ENCODE assay signal across 26 cellular contexts in genomic region chr13:19056984-19057490, GRCh38.
"Had no signal": no experiment of that assay in that cellular context is flagged by ENCODE, and none has a peak within 500 bp of the region (broad histone marks: within the 10 kb centered on the region; RNA-seq: fewer than 3 reads in every experiment).

No MANE protein-coding gene starts in this region.

- DNase-seq: naive thymus-derived CD8-positive, alpha-beta T cell; nephron progenitor cell; occipital lobe; ovary; psoas muscle; right cardiac atrium; right lobe of liver; sigmoid colon; small intestine; stimulated activated CD4-positive, alpha-beta T cell treated with anti-CD3 and anti-CD28 coated beads, Interleukin-12 subunit alpha, Interleukin-12 subunit beta, amount 100 ng/mL, for 4 hours; stimulated activated CD4-positive, alpha-beta T cell treated with anti-CD3 and anti-CD28 coated beads, Interleukin-1b, Interleukin-23, amount 100 ng/mL, for 48 hours; stimulated activated CD4-positive, alpha-beta T cell treated with anti-CD3 and anti-CD28 coated beads, Interleukin-4, amount 100 ng/mL, for 1 hour; stimulated activated CD4-positive, alpha-beta T cell treated with anti-CD3 and anti-CD28 coated beads, Interleukin-4, amount 100 ng/mL, for 4 hours; stimulated activated CD8-positive, alpha-beta memory T cell treated with anti-CD3 and anti-CD28 coated beads, Interleukin-4, amount 100 ng/mL, for 48 hours; stimulated activated naive CD4-positive, alpha-beta T cell; stimulated activated naive CD8-positive, alpha-beta T cell treated with anti-CD3 and anti-CD28 coated beads, Interleukin-15, amount 100 ng/mL, for 72 hours; stimulated activated naive CD8-positive, alpha-beta T cell treated with anti-CD3 and anti-CD28 coated beads, Interleukin-15, Interleukin-2, amounts not matched to agents 100 U/mL and 50 U/mL, for 24 hours; substantia nigra; testis; tibial artery; transverse colon; upper lobe of right lung; uterus had no signal

- H3K9me3 ChIP-seq: ovary, psoas muscle, right lobe of liver, suprapubic skin, testis, upper lobe of right lung, uterus had no signal

- H3K4me3 ChIP-seq: ovary, psoas muscle, right lobe of liver, sigmoid colon, suprapubic skin, testis, tibial artery, transverse colon, upper lobe of right lung, uterus had no signal

- ATAC-seq: naive thymus-derived CD8-positive, alpha-beta T cell; psoas muscle; right cardiac atrium; right lobe of liver; stimulated activated memory B cell treated with anti-CD40 and anti-IgM and Interleukin-4, amounts not matched to agents 10 μg/mL and 1 μg/mL and 100 μg/mL, for 72 hours; stimulated activated naive CD8-positive, alpha-beta T cell treated with anti-CD3 and anti-CD28 coated beads, Interleukin-15, Interleukin-2, amounts not matched to agents 100 U/mL and 50 U/mL, for 24 hours; upper lobe of right lung had no signal

- H3K27ac ChIP-seq: ovary, parathyroid adenoma, psoas muscle, right lobe of liver, sigmoid colon, suprapubic skin, testis, tibial artery, transverse colon, upper lobe of right lung, uterus had no signal

- H3K36me3 ChIP-seq: ovary, right lobe of liver, sigmoid colon, suprapubic skin, tibial artery, transverse colon, upper lobe of right lung, uterus had no signal

- H3K27me3 ChIP-seq: ovary, right lobe of liver, sigmoid colon, suprapubic skin, testis, tibial artery, transverse colon, upper lobe of right lung, uterus had no signal

- H3K4me1 ChIP-seq: parathyroid adenoma, psoas muscle, right lobe of liver, sigmoid colon, suprapubic skin, testis, tibial artery, transverse colon, upper lobe of right lung, uterus had no signal

- H3K9ac ChIP-seq: parathyroid adenoma had no signal

- H2AFZ ChIP-seq: parathyroid adenoma had no signal
